In genomic region chr12:47900480-47901129, GRCh38 we compare ENCODE assay signal across 1 cellular context.
TF ChIP-seq lines count a peak whose summit lies in the region.

No MANE protein-coding gene starts in this region.

TF ChIP-seq in HepG2, 621 proteins besides CTCF, POLR2A, EP300 and RAD21 (continued from another document and continues in another):
- TF ChIP-seq ARID5B (CRISPR knock-in tag; IDR thresholded peaks at IDR 0.05), result peak; percentile 49; the same call in 1 of the 2 replicates
- TF ChIP-seq PHF21A (CRISPR knock-in tag; IDR thresholded peaks at IDR 0.05), result no peak; the same call in 1 of the 2 replicates
- no peak for TF ChIP-seq CHD4 (IDR thresholded peaks at IDR 0.05; ENCODE audit: borderline replicate concordance, low read length)
- no peak for TF ChIP-seq NR2F6 (IDR thresholded peaks at IDR 0.05)
- TF ChIP-seq NR2F6 (CRISPR knock-in tag; IDR thresholded peaks at IDR 0.05), result peak; percentile 45; the same call in 1 of the 2 replicates
- peak; percentile 98 for TF ChIP-seq TEF (CRISPR knock-in tag; IDR thresholded peaks at IDR 0.05)
- TF ChIP-seq CENPT (CRISPR knock-in tag; IDR thresholded peaks at IDR 0.05; ENCODE audit: low read depth), result no peak
- TF ChIP-seq ARNT (IDR thresholded peaks at IDR 0.05), result no peak
- no peak for TF ChIP-seq U2AF2 (IDR thresholded peaks at IDR 0.05; ENCODE audit: low read depth, low read length)
- TF ChIP-seq TEAD3 (CRISPR knock-in tag; optimal IDR thresholded peaks at IDR 0.05; ENCODE audit: borderline replicate concordance), result peak; percentile 99
- TF ChIP-seq RARG (CRISPR knock-in tag; IDR thresholded peaks at IDR 0.05; ENCODE audit: low read depth), result no peak
- TF ChIP-seq FOXP4 (CRISPR knock-in tag; IDR thresholded peaks at IDR 0.05), result 0 out of 2 replicates have a peak, but pooled peaks have one; percentile 32
- TF ChIP-seq NFIB (CRISPR knock-in tag; IDR thresholded peaks at IDR 0.05; ENCODE audit: borderline replicate concordance), result no peak
- TF ChIP-seq MED1 (CRISPR knock-in tag; IDR thresholded peaks at IDR 0.05), result peak; percentile 49
- no peak for TF ChIP-seq DPF2 (CRISPR knock-in tag; IDR thresholded peaks at IDR 0.05; ENCODE audit: borderline replicate concordance, low read depth)
- TF ChIP-seq MYNN (CRISPR knock-in tag; IDR thresholded peaks at IDR 0.05; ENCODE audit: low read depth), result no peak
- no peak for TF ChIP-seq ZNF552 (CRISPR knock-in tag; IDR thresholded peaks at IDR 0.05; ENCODE audit: borderline replicate concordance)
- TF ChIP-seq HNF4A (CRISPR knock-in tag; IDR thresholded peaks at IDR 0.05), result peak; percentile 47
- no peak for TF ChIP-seq MEF2D (CRISPR knock-in tag; IDR thresholded peaks at IDR 0.05)
- TF ChIP-seq USF2 (IDR thresholded peaks at IDR 0.05; ENCODE audit: low read depth, low read length), result no peak
- no peak for TF ChIP-seq USF2 (CRISPR knock-in tag; IDR thresholded peaks at IDR 0.05; ENCODE audit: borderline replicate concordance)
- no peak for TF ChIP-seq ZNF766 (CRISPR knock-in tag; IDR thresholded peaks at IDR 0.05; ENCODE audit: borderline replicate concordance)
- no peak for TF ChIP-seq ZHX1 (CRISPR knock-in tag; IDR thresholded peaks at IDR 0.05; ENCODE audit: low read depth)
- TF ChIP-seq THAP8 (CRISPR knock-in tag; IDR thresholded peaks at IDR 0.05; ENCODE audit: borderline replicate concordance), result no peak
- no peak for TF ChIP-seq ZNF446 (CRISPR knock-in tag; IDR thresholded peaks at IDR 0.05)
- TF ChIP-seq KIAA2018 (CRISPR knock-in tag; IDR thresholded peaks at IDR 0.05; ENCODE audit: borderline replicate concordance), result no peak
- TF ChIP-seq ZNF512B (CRISPR knock-in tag; IDR thresholded peaks at IDR 0.05; ENCODE audit: borderline replicate concordance), result no peak
- no peak for TF ChIP-seq GPBP1L1 (CRISPR knock-in tag; IDR thresholded peaks at IDR 0.05)
- no peak for TF ChIP-seq SOX5 (CRISPR knock-in tag; IDR thresholded peaks at IDR 0.05; ENCODE audit: borderline replicate concordance)
- TF ChIP-seq ERF (CRISPR knock-in tag; IDR thresholded peaks at IDR 0.05), result 0 out of 2 replicates have a peak, but pooled peaks have one; percentile 26
